In the genomic region with DNA sequence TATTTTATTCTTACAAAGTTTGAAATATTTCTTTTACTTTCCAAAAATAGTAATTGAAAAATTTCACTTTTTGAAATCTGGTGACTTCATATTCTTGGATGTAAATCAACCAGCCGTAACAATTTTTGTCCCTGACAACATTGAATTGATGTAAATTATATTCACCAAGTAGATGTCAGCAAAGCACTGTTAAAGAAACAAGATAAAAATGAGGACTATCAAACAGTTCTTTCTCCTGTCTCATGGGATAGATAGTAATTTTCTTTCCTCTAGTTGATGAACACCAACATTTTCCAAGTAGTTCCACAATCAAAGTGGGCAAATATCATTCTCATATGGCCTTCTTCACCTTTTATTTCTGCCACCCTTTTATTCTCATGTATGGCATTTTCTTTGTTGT, we compare ENCODE assay signal across 38 cellular contexts.
"Had no signal": no experiment of that assay in that cellular context is flagged by ENCODE, and none has a peak within 500 bp of the region (broad histone marks: within the 10 kb centered on the region; RNA-seq: fewer than 3 reads in every experiment).

No MANE protein-coding gene starts in this region.

- H3K9ac ChIP-seq: KMS-11 had no signal

- H3K27ac ChIP-seq: KMS-11 had no signal

- H3K4me2 ChIP-seq: KMS-11 had no signal

- H3K27me3 ChIP-seq: MG63 had no signal

- H3K4me3 ChIP-seq: MG63 had no signal

- H3K36me3 ChIP-seq: MG63 had no signal

- DNase-seq: Karpas-422, Kasumi-1, KBM-7, KG1, MG63, MM.1S, MV-4-11, NCI-H1048, NCI-H1092, NCI-H1092 treated with DMSO at 0.1 percent for 48 hours, NCI-H1105, NCI-H1105 treated with DMSO at 0.1 percent for 48 hours, NCI-H1417, NCI-H1417 treated with DMSO at 0.1 percent for 48 hours, NCI-H1436, NCI-H1436 treated with DMSO at 0.1 percent for 48 hours, NCI-H146, NCI-H1694, NCI-H1694 treated with DMSO at 0.1 percent for 48 hours, NCI-H187, NCI-H187 treated with DMSO at 0.1 percent for 48 hours, NCI-H1930, NCI-H2029, NCI-H2029 treated with DMSO at 0.1 percent for 48 hours, NCI-H2081, NCI-H2081 treated with DMSO at 0.1 percent for 48 hours, NCI-H2107, NCI-H2171, NCI-H2171 treated with DMSO at 0.1 percent for 48 hours, NCI-H2227 treated with DMSO at 0.1 percent for 48 hours, NCI-H226, NCI-H345, NCI-H446, NCI-H446 treated with DMSO at 0.1 percent for 48 hours, NCI-H510A, NCI-H510A treated with DMSO at 0.1 percent for 48 hours, NCI-H524 had no signal

- H3K9me3 ChIP-seq: MG63 had no signal
